ENCODE assay signal across 21 cellular contexts in genomic region chr20:61105395-61105794, GRCh38.
A peak's percentile ranks its signal among the peaks of the same experiment; 100 is the strongest.
DNase-seq lines count a peak whose midpoint lies in the region; ATAC-seq and TF ChIP-seq lines count a peak whose summit lies in the region.
"Had no signal": no experiment of that assay in that cellular context is flagged by ENCODE, and none has a peak within 500 bp of the region (broad histone marks: within the 10 kb centered on the region; RNA-seq: fewer than 3 reads in every experiment).

No MANE protein-coding gene starts in this region.

- no peaks in the 10 kb centered on the region for H3K9me2 ChIP-seq in GM23338 (ENCODE audit: insufficient read depth)
- H3K9me2 ChIP-seq in neural cell (ENCODE audit: insufficient read depth, low read length): no peaks in the 10 kb centered on the region

- ATAC-seq in GM23338 (peak; percentile 25; the same call in 1 of the 3 replicates), Right ventricle myocardium inferior (no peak)
- ATAC-seq: A549 had no signal

- H2AK5ac ChIP-seq in mesenchymal stem cell (ENCODE audit: low read length, severe bottlenecking): no peak overlapping the region

- H3K27me3 ChIP-seq in BLaER1: no peaks in the 10 kb centered on the region
- H3K27me3 ChIP-seq in GM23338 (ENCODE audit: insufficient read depth): 0 out of 2 replicates have a peak, but pooled peaks cover 6% of the 10 kb centered on the region
- H3K27me3 ChIP-seq in mesenchymal stem cell (ENCODE audit: control insufficient read depth in 1 of 2, insufficient read depth in 1 of 2, low read length in 2 of 2): peaks cover 17 to 25% of the 10 kb centered on the region in 2 experiments
- H3K27me3 ChIP-seq in neural cell (ENCODE audit: insufficient read depth, low read depth, low read length): no peaks in the 10 kb centered on the region
- H3K27me3 ChIP-seq in vagina: no peaks in the 10 kb centered on the region
- H3K27me3 ChIP-seq: BE2C had no signal

- no peak overlapping the region for H3K9ac ChIP-seq in BLaER1
- H3K9ac ChIP-seq in mesenchymal stem cell (ENCODE audit: low read length): no peak overlapping the region
- H3K9ac ChIP-seq in neural cell (ENCODE audit: low read length): peak overlapping the region; percentile 10

- H3K4me1 ChIP-seq in BLaER1 (peaks cover 73% of the 10 kb centered on the region), GM23338 (ENCODE audit: insufficient read depth) (no peaks in the 10 kb centered on the region), mesenchymal stem cell (ENCODE audit: control insufficient read depth, insufficient read depth, low read depth, low read length) (no peaks in the 10 kb centered on the region), vagina (no peaks in the 10 kb centered on the region)
- H3K4me1 ChIP-seq: A549, BE2C, HAP-1 had no signal

- H4K91ac ChIP-seq in mesenchymal stem cell (ENCODE audit: low read length): no peak overlapping the region

- H3K23ac ChIP-seq in mesenchymal stem cell (ENCODE audit: low read length in 2 of 2): no peak overlapping the region

- no peaks in the 10 kb centered on the region; the same call in 2 of the 3 replicates for H3K36me3 Mint-ChIP-seq in GM23338 (ENCODE audit: low read depth)
- H3K36me3 Mint-ChIP-seq: CD4-positive, CD25-positive, alpha-beta regulatory T cell; CD8-positive, alpha-beta memory T cell had no signal

- peaks cover 26% of the 10 kb centered on the region for H3K27me3 Mint-ChIP-seq in GM23338 (ENCODE audit: insufficient read depth, low read depth, poor library complexity)
- H3K27me3 Mint-ChIP-seq: CD4-positive, CD25-positive, alpha-beta regulatory T cell had no signal

- no peak overlapping the region for H2BK5ac ChIP-seq in mesenchymal stem cell (ENCODE audit: low read depth, low read length, poor library complexity, severe bottlenecking)

- H3K9me3 ChIP-seq in BLaER1 (peaks cover 19% of the 10 kb centered on the region; the same call in 1 of the 2 replicates), mesenchymal stem cell (ENCODE audit: control insufficient read depth, low read length) (no peaks in the 10 kb centered on the region), neural cell (ENCODE audit: low read length) (no peaks in the 10 kb centered on the region), vagina (no peaks in the 10 kb centered on the region)
- H3K9me3 ChIP-seq: A549, BE2C, HAP-1 had no signal

- no peak overlapping the region for H4K8ac ChIP-seq in mesenchymal stem cell (ENCODE audit: low read length)

- intact Hi-C loops in vagina (cut with DNase I) (no loop called here), Right ventricle myocardium inferior (cut with DNase I) (no loop called here)

- TF ChIP-seq POLR2A in vagina (IDR thresholded peaks at IDR 0.05): no peak

- peaks cover 9% of the 10 kb centered on the region; the same call in 2 of the 3 replicates for H3K4me1 Mint-ChIP-seq in GM23338
- H3K4me1 Mint-ChIP-seq: CD4-positive, CD25-positive, alpha-beta regulatory T cell had no signal

- H3K18ac ChIP-seq in mesenchymal stem cell (ENCODE audit: low read depth in 1 of 2, low read length in 2 of 2): no peak overlapping the region

- no peak for DNase-seq in GM23338 (ENCODE audit: low spot score)
- no peak for DNase-seq in mesenchymal stem cell
- no peak for DNase-seq in vagina (ENCODE audit: extremely low spot score in 2 of 2)
- DNase-seq in hepatic stellate cell (ENCODE audit: low spot score): no peak
- no peak for DNase-seq in Right ventricle myocardium inferior (ENCODE audit: missing footprints)
- DNase-seq: 8988T; ACHN; AML-193; BE2C; CD4-positive, CD25-positive, alpha-beta regulatory T cell; CD8-positive, alpha-beta memory T cell; DMS53; DMS79 treated with DMSO at 0.1 percent for 48 hours; GF-D8; GOT3; HFFc6 had no signal

- H3K4ac ChIP-seq in mesenchymal stem cell (ENCODE audit: low read depth in 1 of 2, low read length in 2 of 2): no peak overlapping the region

- H3K36me3 ChIP-seq in BLaER1: no peaks in the 10 kb centered on the region
- H3K36me3 ChIP-seq in GM23338 (ENCODE audit: insufficient read depth): no peaks in the 10 kb centered on the region
- no peaks in the 10 kb centered on the region for H3K36me3 ChIP-seq in mesenchymal stem cell (ENCODE audit: control insufficient read depth in 1 of 2, insufficient read depth in 2 of 2, low read depth in 1 of 2, low read length in 2 of 2)
- H3K36me3 ChIP-seq in neural cell (ENCODE audit: insufficient read depth, low read length): no peaks in the 10 kb centered on the region
- no peaks in the 10 kb centered on the region for H3K36me3 ChIP-seq in vagina
- H3K36me3 ChIP-seq: BE2C, HAP-1 had no signal

- H3K9me3 Mint-ChIP-seq in GM23338: no peaks in the 10 kb centered on the region; the same call in 2 of the 3 replicates
- H3K9me3 Mint-ChIP-seq: HFFc6 had no signal

- no peak for TF ChIP-seq CTCF in GM23338 (conservative IDR thresholded peaks at IDR 0.05; ENCODE audit: low read depth in 2 of 2)
- TF ChIP-seq CTCF in neural cell (IDR thresholded peaks at IDR 0.05; ENCODE audit: poor library complexity, severe bottlenecking): no peak
- TF ChIP-seq CTCF in vagina (IDR thresholded peaks at IDR 0.05): no peak

- TF ChIP-seq EP300 in neural cell (conservative IDR thresholded peaks at IDR 0.05; ENCODE audit: poor library complexity, severe bottlenecking): no peak

- H3K4me3 ChIP-seq in BLaER1: no peak overlapping the region
- no peak overlapping the region for H3K4me3 ChIP-seq in GM23338
- H3K4me3 ChIP-seq in mesenchymal stem cell (ENCODE audit: insufficient read depth in 1 of 2, low read depth in 1 of 2, low read length in 2 of 2): no peak overlapping the region
- no peak overlapping the region for H3K4me3 ChIP-seq in neural cell (ENCODE audit: low read length)
- no peak overlapping the region for H3K4me3 ChIP-seq in vagina
- H3K4me3 ChIP-seq: A549, HAP-1 had no signal

- H3F3A ChIP-seq in GM23338 (replicated peaks; ENCODE audit: low read depth) (no peaks in the 10 kb centered on the region), neural cell (ENCODE audit: insufficient read depth, low read length, poor library complexity, severe bottlenecking) (no peaks in the 10 kb centered on the region)

- no peak overlapping the region for H2BK12ac ChIP-seq in mesenchymal stem cell (ENCODE audit: low read length in 2 of 2)

- no peak overlapping the region for H2BK120ac ChIP-seq in mesenchymal stem cell (ENCODE audit: low read depth, low read length)

- H2AFZ ChIP-seq in GM23338: no peak overlapping the region
- no peak overlapping the region for H2AFZ ChIP-seq in mesenchymal stem cell (ENCODE audit: low read depth, low read length)
- no peak overlapping the region for H2AFZ ChIP-seq in neural cell (ENCODE audit: low read depth, low read length)

- no peak overlapping the region for H3K4me3 Mint-ChIP-seq in GM23338
- H3K4me3 Mint-ChIP-seq: CD4-positive, CD25-positive, alpha-beta regulatory T cell; CD8-positive, alpha-beta memory T cell; HFFc6 had no signal

- WGBS in mesenchymal stem cell: 62% methylated on average over 4 of the region's 4 CpGs

- no peak overlapping the region for H3K27ac Mint-ChIP-seq in GM23338
- H3K27ac Mint-ChIP-seq: CD4-positive, CD25-positive, alpha-beta regulatory T cell; CD8-positive, alpha-beta memory T cell; HFFc6 had no signal

- H4K20me1 ChIP-seq in BLaER1 (no peaks in the 10 kb centered on the region), GM23338 (replicated peaks; ENCODE audit: insufficient read depth) (no peaks in the 10 kb centered on the region), neural cell (ENCODE audit: insufficient read depth) (no peaks in the 10 kb centered on the region)

- H3K4me2 ChIP-seq in BLaER1 (peak overlapping the region; percentile 66), GM23338 (no peak overlapping the region), mesenchymal stem cell (ENCODE audit: low read length, poor library complexity, severe bottlenecking) (no peak overlapping the region), neural cell (ENCODE audit: low read length) (no peak overlapping the region)
- H3K4me2 ChIP-seq: A549 had no signal

- peak overlapping the region; percentile 15 for H2BK15ac ChIP-seq in mesenchymal stem cell (ENCODE audit: low read depth, poor library complexity, severe bottlenecking)

- H3K79me2 ChIP-seq in GM23338 (replicated peaks; ENCODE audit: insufficient read depth) (no peaks in the 10 kb centered on the region), neural cell (replicated peaks; ENCODE audit: insufficient read depth, low read length) (no peaks in the 10 kb centered on the region)

- no peak for TF ChIP-seq RAD21 in neural cell (conservative IDR thresholded peaks at IDR 0.05)

- H3K14ac ChIP-seq in mesenchymal stem cell (ENCODE audit: low read length in 2 of 2): no peak overlapping the region

- H3K79me1 ChIP-seq in mesenchymal stem cell (replicated peaks; ENCODE audit: low read length, poor library complexity, severe bottlenecking): no peaks in the 10 kb centered on the region

- H3K27ac ChIP-seq in BLaER1 (peak overlapping the region; percentile 27; the same call in 1 of the 2 replicates), GM23338 (ENCODE audit: low read depth) (no peak overlapping the region), mesenchymal stem cell (ENCODE audit: low read length, poor library complexity, severe bottlenecking) (no peak overlapping the region), neural cell (ENCODE audit: low read length) (peak overlapping the region; percentile 64), vagina (no peak overlapping the region)
- H3K27ac ChIP-seq: A549, C4-2B had no signal

TF ChIP-seq in neural cell, 6 proteins besides CTCF, POLR2A, EP300 and RAD21 (continues in another document):
- TF ChIP-seq MXI1 (conservative IDR thresholded peaks at IDR 0.05; ENCODE audit: poor library complexity, severe bottlenecking) (no peak), SMC3 (conservative IDR thresholded peaks at IDR 0.05; ENCODE audit: poor library complexity) (no peak), EZH2 (IDR thresholded peaks at IDR 0.05; ENCODE audit: borderline replicate concordance, insufficient read depth, low read length, poor library complexity, severe bottlenecking) (no peak)

Comparison
In these comparisons a context has a peak if more than half of its experiments do, and no peak if none do; other contexts are left out.
1. H3K27ac ChIP-seq: peak in BLaER1 (single experiment) and neural cell (single experiment); none in GM23338 (single experiment), mesenchymal stem cell (single experiment) and vagina (single experiment).